Comparison of ENCODE assay signal across 13 cellular contexts in genomic region chr7:105222953-105223352, GRCh38.
"Had no signal": no experiment of that assay in that cellular context is flagged by ENCODE, and none has a peak within 500 bp of the region (broad histone marks: within the 10 kb centered on the region; RNA-seq: fewer than 3 reads in every experiment).

No MANE protein-coding gene starts in this region.

- H3K27ac ChIP-seq: brain microvascular endothelial cell, esophagus squamous epithelium, heart left ventricle, skin epidermis, vagina had no signal

- H3K4me3 ChIP-seq: esophagus squamous epithelium, heart left ventricle, skin epidermis, vagina had no signal

- H3K27me3 ChIP-seq: brain microvascular endothelial cell, esophagus squamous epithelium, heart left ventricle, vagina had no signal

- DNase-seq: activated CD4-positive, alpha-beta memory T cell treated with anti-CD3 and anti-CD28 coated beads, Interleukin-2, amount 10 ng/mL, durations not matched to agents 7 days and 5 days; activated gamma-delta T cell; activated T-cell treated with anti-CD3 and anti-CD28 coated beads, Interleukin-2, amount 50 U/mL, for 48 hours; brain microvascular endothelial cell; dermis blood vessel endothelial cell; esophagus squamous epithelium; foreskin melanocyte; heart left ventricle; mammary epithelial cell; stimulated activated CD4-positive, alpha-beta T cell treated with anti-CD3 and anti-CD28 coated beads, Interleukin-4, amount 100 ng/mL, for 4 hours had no signal

- H3K36me3 ChIP-seq: brain microvascular endothelial cell, esophagus squamous epithelium, heart left ventricle, vagina had no signal

- H3K9me3 ChIP-seq: esophagus squamous epithelium, vagina had no signal

- ATAC-seq: heart left ventricle had no signal

- H3K27ac Mint-ChIP-seq: activated CD4-positive, alpha-beta memory T cell treated with anti-CD3 and anti-CD28 coated beads, Interleukin-2, amount 10 ng/mL, durations not matched to agents 7 days and 5 days; activated naive CD8-positive, alpha-beta T cell had no signal

- H3K9me3 Mint-ChIP-seq: activated CD4-positive, alpha-beta memory T cell treated with anti-CD3 and anti-CD28 coated beads, Interleukin-2, amount 10 ng/mL, durations not matched to agents 7 days and 5 days had no signal

- H3K4me3 Mint-ChIP-seq: activated CD4-positive, alpha-beta memory T cell treated with anti-CD3 and anti-CD28 coated beads, Interleukin-2, amount 10 ng/mL, durations not matched to agents 7 days and 5 days; activated naive CD8-positive, alpha-beta T cell had no signal

- H3K27me3 Mint-ChIP-seq: activated CD4-positive, alpha-beta memory T cell treated with anti-CD3 and anti-CD28 coated beads, Interleukin-2, amount 10 ng/mL, durations not matched to agents 7 days and 5 days; activated naive CD8-positive, alpha-beta T cell had no signal
